Comparison of ENCODE assay signal across 2 cellular contexts in the genomic region with DNA sequence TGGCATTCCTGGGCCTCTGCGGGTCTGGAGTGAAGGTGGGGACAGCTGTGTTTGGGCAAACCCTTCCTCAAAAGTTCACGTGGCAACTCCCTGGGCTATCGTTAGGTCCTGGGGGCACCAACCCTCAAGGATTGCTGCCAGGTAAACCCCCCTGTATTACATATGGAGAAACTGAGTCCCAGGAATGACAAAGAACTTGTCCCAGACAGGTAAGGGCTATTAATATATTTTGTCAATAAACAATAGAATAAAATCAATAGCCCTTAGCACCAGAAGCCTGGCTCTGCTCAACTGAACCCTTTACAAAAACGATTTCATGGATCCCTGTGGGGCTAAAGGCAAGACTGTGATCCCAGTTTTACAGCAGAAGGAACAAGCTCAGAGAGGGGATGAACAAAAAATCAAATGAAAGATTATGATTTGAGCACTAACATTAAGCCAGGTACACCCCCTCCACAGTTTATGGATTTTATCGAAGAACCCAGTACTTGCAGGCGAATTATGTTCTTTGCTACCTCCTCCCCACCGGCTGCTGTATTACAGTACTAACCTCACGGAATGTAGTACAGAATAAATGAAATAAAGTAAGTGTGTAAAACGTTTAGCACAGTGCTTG.
TF ChIP-seq lines count a peak whose summit lies in the region.

No MANE protein-coding gene starts in this region.

TF ChIP-seq in K562, 482 proteins besides CTCF, POLR2A, EP300 and RAD21 (continued from another document):
- no peak for TF ChIP-seq MEF2A (IDR thresholded peaks at IDR 0.05; ENCODE audit: control insufficient read depth, low read depth, low read length)

TF ChIP-seq in HepG2, 621 proteins besides CTCF, POLR2A, EP300 and RAD21 (continued from another document and continues in another):
- TF ChIP-seq, protein P1, sequence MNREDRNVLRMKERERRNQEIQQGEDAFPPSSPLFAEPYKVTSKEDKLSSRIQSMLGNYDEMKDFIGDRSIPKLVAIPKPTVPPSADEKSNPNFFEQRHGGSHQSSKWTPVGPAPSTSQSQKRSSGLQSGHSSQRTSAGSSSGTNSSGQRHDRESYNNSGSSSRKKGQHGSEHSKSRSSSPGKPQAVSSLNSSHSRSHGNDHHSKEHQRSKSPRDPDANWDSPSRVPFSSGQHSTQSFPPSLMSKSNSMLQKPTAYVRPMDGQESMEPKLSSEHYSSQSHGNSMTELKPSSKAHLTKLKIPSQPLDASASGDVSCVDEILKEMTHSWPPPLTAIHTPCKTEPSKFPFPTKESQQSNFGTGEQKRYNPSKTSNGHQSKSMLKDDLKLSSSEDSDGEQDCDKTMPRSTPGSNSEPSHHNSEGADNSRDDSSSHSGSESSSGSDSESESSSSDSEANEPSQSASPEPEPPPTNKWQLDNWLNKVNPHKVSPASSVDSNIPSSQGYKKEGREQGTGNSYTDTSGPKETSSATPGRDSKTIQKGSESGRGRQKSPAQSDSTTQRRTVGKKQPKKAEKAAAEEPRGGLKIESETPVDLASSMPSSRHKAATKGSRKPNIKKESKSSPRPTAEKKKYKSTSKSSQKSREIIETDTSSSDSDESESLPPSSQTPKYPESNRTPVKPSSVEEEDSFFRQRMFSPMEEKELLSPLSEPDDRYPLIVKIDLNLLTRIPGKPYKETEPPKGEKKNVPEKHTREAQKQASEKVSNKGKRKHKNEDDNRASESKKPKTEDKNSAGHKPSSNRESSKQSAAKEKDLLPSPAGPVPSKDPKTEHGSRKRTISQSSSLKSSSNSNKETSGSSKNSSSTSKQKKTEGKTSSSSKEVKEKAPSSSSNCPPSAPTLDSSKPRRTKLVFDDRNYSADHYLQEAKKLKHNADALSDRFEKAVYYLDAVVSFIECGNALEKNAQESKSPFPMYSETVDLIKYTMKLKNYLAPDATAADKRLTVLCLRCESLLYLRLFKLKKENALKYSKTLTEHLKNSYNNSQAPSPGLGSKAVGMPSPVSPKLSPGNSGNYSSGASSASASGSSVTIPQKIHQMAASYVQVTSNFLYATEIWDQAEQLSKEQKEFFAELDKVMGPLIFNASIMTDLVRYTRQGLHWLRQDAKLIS (CRISPR knock-in tag; IDR thresholded peaks at IDR 0.05), result no peak
- 0 out of 2 replicates have a peak, but pooled peaks have one; percentile 6 for TF ChIP-seq NKX3-1 (CRISPR knock-in tag; IDR thresholded peaks at IDR 0.05)
- TF ChIP-seq ZNF337 (CRISPR knock-in tag; IDR thresholded peaks at IDR 0.05; ENCODE audit: borderline replicate concordance, low read depth), result no peak
- TF ChIP-seq SP4 (CRISPR knock-in tag; IDR thresholded peaks at IDR 0.05), result peak; percentile 25; the same call in 1 of the 2 replicates
- no peak for TF ChIP-seq CBX2 (IDR thresholded peaks at IDR 0.05; ENCODE audit: low read depth, low read length)
- TF ChIP-seq CBX2 (CRISPR knock-in tag; IDR thresholded peaks at IDR 0.05; ENCODE audit: low read depth), result no peak
- TF ChIP-seq, protein P2, sequence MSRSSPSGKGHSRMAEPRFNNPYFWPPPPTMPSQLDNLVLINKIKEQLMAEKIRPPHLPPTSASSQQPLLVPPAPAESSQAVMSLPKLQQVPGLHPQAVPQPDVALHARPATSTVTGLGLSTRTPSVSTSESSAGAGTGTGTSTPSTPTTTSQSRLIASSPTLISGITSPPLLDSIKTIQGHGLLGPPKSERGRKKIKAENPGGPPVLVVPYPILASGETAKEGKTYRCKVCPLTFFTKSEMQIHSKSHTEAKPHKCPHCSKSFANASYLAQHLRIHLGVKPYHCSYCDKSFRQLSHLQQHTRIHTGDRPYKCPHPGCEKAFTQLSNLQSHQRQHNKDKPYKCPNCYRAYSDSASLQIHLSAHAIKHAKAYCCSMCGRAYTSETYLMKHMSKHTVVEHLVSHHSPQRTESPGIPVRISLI (CRISPR knock-in tag; IDR thresholded peaks at IDR 0.05; ENCODE audit: borderline replicate concordance), result peak; percentile 43; the same call in 1 of the 2 replicates
- TF ChIP-seq NCOA5 (CRISPR knock-in tag; IDR thresholded peaks at IDR 0.05), result 0 out of 2 replicates have a peak, but pooled peaks have one; percentile 75
- peak; percentile 96 for TF ChIP-seq SRSF4 (IDR thresholded peaks at IDR 0.05; ENCODE audit: low read depth, low read length, poor library complexity, severe bottlenecking)
- no peak for TF ChIP-seq HCFC1 (IDR thresholded peaks at IDR 0.05; ENCODE audit: low read depth, low read length)
- TF ChIP-seq, protein P3, sequence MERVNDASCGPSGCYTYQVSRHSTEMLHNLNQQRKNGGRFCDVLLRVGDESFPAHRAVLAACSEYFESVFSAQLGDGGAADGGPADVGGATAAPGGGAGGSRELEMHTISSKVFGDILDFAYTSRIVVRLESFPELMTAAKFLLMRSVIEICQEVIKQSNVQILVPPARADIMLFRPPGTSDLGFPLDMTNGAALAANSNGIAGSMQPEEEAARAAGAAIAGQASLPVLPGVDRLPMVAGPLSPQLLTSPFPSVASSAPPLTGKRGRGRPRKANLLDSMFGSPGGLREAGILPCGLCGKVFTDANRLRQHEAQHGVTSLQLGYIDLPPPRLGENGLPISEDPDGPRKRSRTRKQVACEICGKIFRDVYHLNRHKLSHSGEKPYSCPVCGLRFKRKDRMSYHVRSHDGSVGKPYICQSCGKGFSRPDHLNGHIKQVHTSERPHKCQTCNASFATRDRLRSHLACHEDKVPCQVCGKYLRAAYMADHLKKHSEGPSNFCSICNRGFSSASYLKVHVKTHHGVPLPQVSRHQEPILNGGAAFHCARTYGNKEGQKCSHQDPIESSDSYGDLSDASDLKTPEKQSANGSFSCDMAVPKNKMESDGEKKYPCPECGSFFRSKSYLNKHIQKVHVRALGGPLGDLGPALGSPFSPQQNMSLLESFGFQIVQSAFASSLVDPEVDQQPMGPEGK (CRISPR knock-in tag; IDR thresholded peaks at IDR 0.05), result 0 out of 2 replicates have a peak, but pooled peaks have one; percentile 57
- 0 out of 2 replicates have a peak, but pooled peaks have one; percentile 0 for TF ChIP-seq RFX3 (CRISPR knock-in tag; IDR thresholded peaks at IDR 0.05)
- TF ChIP-seq ZNF562 (CRISPR knock-in tag; IDR thresholded peaks at IDR 0.05; ENCODE audit: borderline replicate concordance), result no peak
- TF ChIP-seq, protein P4, sequence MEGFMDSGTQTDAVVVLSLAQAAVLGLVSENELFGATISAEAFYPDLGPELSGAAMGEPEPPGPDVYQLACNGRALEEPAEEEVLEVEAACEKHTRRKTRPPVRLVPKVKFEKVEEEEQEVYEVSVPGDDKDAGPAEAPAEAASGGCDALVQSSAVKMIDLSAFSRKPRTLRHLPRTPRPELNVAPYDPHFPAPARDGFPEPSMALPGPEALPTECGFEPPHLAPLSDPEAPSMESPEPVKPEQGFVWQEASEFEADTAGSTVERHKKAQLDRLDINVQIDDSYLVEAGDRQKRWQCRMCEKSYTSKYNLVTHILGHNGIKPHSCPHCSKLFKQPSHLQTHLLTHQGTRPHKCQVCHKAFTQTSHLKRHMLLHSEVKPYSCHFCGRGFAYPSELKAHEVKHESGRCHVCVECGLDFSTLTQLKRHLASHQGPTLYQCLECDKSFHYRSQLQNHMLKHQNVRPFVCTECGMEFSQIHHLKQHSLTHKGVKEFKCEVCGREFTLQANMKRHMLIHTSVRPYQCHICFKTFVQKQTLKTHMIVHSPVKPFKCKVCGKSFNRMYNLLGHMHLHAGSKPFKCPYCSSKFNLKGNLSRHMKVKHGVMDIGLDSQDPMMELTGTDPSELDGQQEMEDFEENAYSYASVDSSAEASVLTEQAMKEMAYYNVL (CRISPR knock-in tag; IDR thresholded peaks at IDR 0.05; ENCODE audit: borderline replicate concordance), result no peak; the same call in 1 of the 2 replicates
- TF ChIP-seq, protein P5, sequence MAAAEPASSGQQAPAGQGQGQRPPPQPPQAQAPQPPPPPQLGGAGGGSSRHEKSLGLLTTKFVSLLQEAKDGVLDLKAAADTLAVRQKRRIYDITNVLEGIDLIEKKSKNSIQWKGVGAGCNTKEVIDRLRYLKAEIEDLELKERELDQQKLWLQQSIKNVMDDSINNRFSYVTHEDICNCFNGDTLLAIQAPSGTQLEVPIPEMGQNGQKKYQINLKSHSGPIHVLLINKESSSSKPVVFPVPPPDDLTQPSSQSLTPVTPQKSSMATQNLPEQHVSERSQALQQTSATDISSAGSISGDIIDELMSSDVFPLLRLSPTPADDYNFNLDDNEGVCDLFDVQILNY (CRISPR knock-in tag; conservative IDR thresholded peaks at IDR 0.05), result 0 out of 2 replicates have a peak, but pooled peaks have one; percentile 7
- TF ChIP-seq ZNF788 (CRISPR knock-in tag; IDR thresholded peaks at IDR 0.05; ENCODE audit: borderline replicate concordance), result 0 out of 2 replicates have a peak, but pooled peaks have one; percentile 6
- TF ChIP-seq KLF6 (CRISPR knock-in tag; IDR thresholded peaks at IDR 0.05), result 0 out of 2 replicates have a peak, but pooled peaks have one; percentile 17
- no peak for TF ChIP-seq NFE2 (CRISPR knock-in tag; IDR thresholded peaks at IDR 0.05)
- TF ChIP-seq, protein P6, sequence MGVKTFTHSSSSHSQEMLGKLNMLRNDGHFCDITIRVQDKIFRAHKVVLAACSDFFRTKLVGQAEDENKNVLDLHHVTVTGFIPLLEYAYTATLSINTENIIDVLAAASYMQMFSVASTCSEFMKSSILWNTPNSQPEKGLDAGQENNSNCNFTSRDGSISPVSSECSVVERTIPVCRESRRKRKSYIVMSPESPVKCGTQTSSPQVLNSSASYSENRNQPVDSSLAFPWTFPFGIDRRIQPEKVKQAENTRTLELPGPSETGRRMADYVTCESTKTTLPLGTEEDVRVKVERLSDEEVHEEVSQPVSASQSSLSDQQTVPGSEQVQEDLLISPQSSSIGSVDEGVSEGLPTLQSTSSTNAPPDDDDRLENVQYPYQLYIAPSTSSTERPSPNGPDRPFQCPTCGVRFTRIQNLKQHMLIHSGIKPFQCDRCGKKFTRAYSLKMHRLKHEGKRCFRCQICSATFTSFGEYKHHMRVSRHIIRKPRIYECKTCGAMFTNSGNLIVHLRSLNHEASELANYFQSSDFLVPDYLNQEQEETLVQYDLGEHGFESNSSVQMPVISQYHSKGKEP (CRISPR knock-in tag; IDR thresholded peaks at IDR 0.05), result 0 out of 2 replicates have a peak, but pooled peaks have one; percentile 55
- no peak for TF ChIP-seq PLRG1 (conservative IDR thresholded peaks at IDR 0.05)
- TF ChIP-seq ZNF224 (CRISPR knock-in tag; IDR thresholded peaks at IDR 0.05), result no peak
- TF ChIP-seq CHD2 (IDR thresholded peaks at IDR 0.05; ENCODE audit: low read depth, low read length), result 0 out of 2 replicates have a peak, but pooled peaks have one; percentile 6
- no peak for TF ChIP-seq SKI (IDR thresholded peaks at IDR 0.05; ENCODE audit: partially characterized antibody)
- 0 out of 4 replicates have a peak, but pooled peaks of 1 of the 2 experiments have one; percentile 13 for TF ChIP-seq NR2F1 (CRISPR knock-in tag; IDR thresholded peaks at IDR 0.05)
- TF ChIP-seq ZMAT3 (CRISPR knock-in tag; conservative IDR thresholded peaks at IDR 0.05), result 0 out of 2 replicates have a peak, but pooled peaks have one; percentile 10
- TF ChIP-seq KDM6A (CRISPR knock-in tag; IDR thresholded peaks at IDR 0.05; ENCODE audit: low read depth), result peak; percentile 0; the same call in 1 of the 2 replicates
- TF ChIP-seq, protein P7, sequence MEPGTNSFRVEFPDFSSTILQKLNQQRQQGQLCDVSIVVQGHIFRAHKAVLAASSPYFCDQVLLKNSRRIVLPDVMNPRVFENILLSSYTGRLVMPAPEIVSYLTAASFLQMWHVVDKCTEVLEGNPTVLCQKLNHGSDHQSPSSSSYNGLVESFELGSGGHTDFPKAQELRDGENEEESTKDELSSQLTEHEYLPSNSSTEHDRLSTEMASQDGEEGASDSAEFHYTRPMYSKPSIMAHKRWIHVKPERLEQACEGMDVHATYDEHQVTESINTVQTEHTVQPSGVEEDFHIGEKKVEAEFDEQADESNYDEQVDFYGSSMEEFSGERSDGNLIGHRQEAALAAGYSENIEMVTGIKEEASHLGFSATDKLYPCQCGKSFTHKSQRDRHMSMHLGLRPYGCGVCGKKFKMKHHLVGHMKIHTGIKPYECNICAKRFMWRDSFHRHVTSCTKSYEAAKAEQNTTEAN (CRISPR knock-in tag; conservative IDR thresholded peaks at IDR 0.05), result peak; percentile 2; the same call in 1 of the 2 replicates
- TF ChIP-seq ZFP36L1 (CRISPR knock-in tag; IDR thresholded peaks at IDR 0.05), result no peak
- TF ChIP-seq TP53 (CRISPR knock-in tag; conservative IDR thresholded peaks at IDR 0.05), result no peak
- 0 out of 2 replicates have a peak, but pooled peaks have one; percentile 16 for TF ChIP-seq ZNF75D (CRISPR knock-in tag; IDR thresholded peaks at IDR 0.05; ENCODE audit: borderline replicate concordance)
- no peak for TF ChIP-seq ZNF777 (CRISPR knock-in tag; IDR thresholded peaks at IDR 0.05)
- peak; percentile 38 for TF ChIP-seq PCBP2 (optimal IDR thresholded peaks at IDR 0.05; ENCODE audit: low read depth, low read length, poor library complexity, severe bottlenecking)
- TF ChIP-seq, protein P8, sequence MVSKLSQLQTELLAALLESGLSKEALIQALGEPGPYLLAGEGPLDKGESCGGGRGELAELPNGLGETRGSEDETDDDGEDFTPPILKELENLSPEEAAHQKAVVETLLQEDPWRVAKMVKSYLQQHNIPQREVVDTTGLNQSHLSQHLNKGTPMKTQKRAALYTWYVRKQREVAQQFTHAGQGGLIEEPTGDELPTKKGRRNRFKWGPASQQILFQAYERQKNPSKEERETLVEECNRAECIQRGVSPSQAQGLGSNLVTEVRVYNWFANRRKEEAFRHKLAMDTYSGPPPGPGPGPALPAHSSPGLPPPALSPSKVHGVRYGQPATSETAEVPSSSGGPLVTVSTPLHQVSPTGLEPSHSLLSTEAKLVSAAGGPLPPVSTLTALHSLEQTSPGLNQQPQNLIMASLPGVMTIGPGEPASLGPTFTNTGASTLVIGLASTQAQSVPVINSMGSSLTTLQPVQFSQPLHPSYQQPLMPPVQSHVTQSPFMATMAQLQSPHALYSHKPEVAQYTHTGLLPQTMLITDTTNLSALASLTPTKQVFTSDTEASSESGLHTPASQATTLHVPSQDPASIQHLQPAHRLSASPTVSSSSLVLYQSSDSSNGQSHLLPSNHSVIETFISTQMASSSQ (IDR thresholded peaks at IDR 0.05; ENCODE audit: low read depth), result no peak
- TF ChIP-seq, protein P8 (CRISPR knock-in tag; IDR thresholded peaks at IDR 0.05; ENCODE audit: borderline replicate concordance), result no peak
- no peak for TF ChIP-seq ZNF496 (CRISPR knock-in tag; IDR thresholded peaks at IDR 0.05; ENCODE audit: insufficient replicate concordance)
- TF ChIP-seq ZNF234 (CRISPR knock-in tag; conservative IDR thresholded peaks at IDR 0.05), result no peak
